2 cellular contexts compared by ENCODE assay signal in genomic region chr6:155014715-155015300, GRCh38.
TF ChIP-seq lines count a peak whose summit lies in the region.

No MANE protein-coding gene starts in this region.

TF ChIP-seq in A549, 52 proteins besides CTCF, POLR2A, EP300 and RAD21 (continued from another document):
- TF ChIP-seq ELK1 (IDR thresholded peaks at IDR 0.05; ENCODE audit: low read depth, low read length) (no peak), FOSL2 (IDR thresholded peaks at IDR 0.05) (no peak), FOSL2 (CRISPR knock-in tag; IDR thresholded peaks at IDR 0.05) (no peak), ZSCAN20 (CRISPR knock-in tag; IDR thresholded peaks at IDR 0.05) (no peak), RARB (CRISPR knock-in tag; IDR thresholded peaks at IDR 0.05) (no peak), HES2 (IDR thresholded peaks at IDR 0.05) (no peak), CBX8 (IDR thresholded peaks at IDR 0.05) (no peak), USF2 (IDR thresholded peaks at IDR 0.05) (no peak), CEBPB (IDR thresholded peaks at IDR 0.05) (no peak), JUN (IDR thresholded peaks at IDR 0.05) (no peak), FOSB (CRISPR knock-in tag; IDR thresholded peaks at IDR 0.05) (no peak), MAX (IDR thresholded peaks at IDR 0.05) (no peak), HOXA7 (CRISPR knock-in tag; IDR thresholded peaks at IDR 0.05) (no peak), HDAC2 (IDR thresholded peaks at IDR 0.05) (no peak), PBX3 (IDR thresholded peaks at IDR 0.05) (no peak)

TF ChIP-seq in IMR-90, 13 proteins besides CTCF, POLR2A, EP300 and RAD21 (continued from another document):
- TF ChIP-seq MAZ (IDR thresholded peaks at IDR 0.05; ENCODE audit: borderline replicate concordance, low read depth, low read length) (no peak), CEBPB (IDR thresholded peaks at IDR 0.05; ENCODE audit: low read depth, low read length) (no peak), NFE2L2 (IDR thresholded peaks at IDR 0.05; ENCODE audit: low read depth, low read length) (no peak), RCOR1 (IDR thresholded peaks at IDR 0.05; ENCODE audit: insufficient replicate concordance, low read length) (no peak)
TF ChIP-seq in IMR-90: peak in this region for 0.
